Comparison of ENCODE assay signal across 8 cellular contexts in genomic region chr7:131007439-131008330, GRCh38.
DNase-seq lines count a peak whose midpoint lies in the region; ATAC-seq and TF ChIP-seq lines count a peak whose summit lies in the region.

No MANE protein-coding gene starts in this region.

- H3K9me3 Mint-ChIP-seq in activated naive CD8-positive, alpha-beta T cell treated with anti-CD3 and anti-CD28 coated beads, Interleukin-2, amount 50 U/mL, for 24 hours: peaks cover 17% of the 10 kb centered on the region
- no peaks in the 10 kb centered on the region for H3K9me3 Mint-ChIP-seq in progenitor cell of endocrine pancreas (ENCODE audit: low read depth)

- H3K27me3 Mint-ChIP-seq in activated naive CD8-positive, alpha-beta T cell treated with anti-CD3 and anti-CD28 coated beads, Interleukin-2, amount 50 U/mL, for 24 hours: no peaks in the 10 kb centered on the region
- no peaks in the 10 kb centered on the region for H3K27me3 Mint-ChIP-seq in progenitor cell of endocrine pancreas

- H3K4me1 ChIP-seq in cardiac muscle cell (ENCODE audit: low read depth): no peaks in the 10 kb centered on the region

- H3K4me3 Mint-ChIP-seq in activated naive CD8-positive, alpha-beta T cell treated with anti-CD3 and anti-CD28 coated beads, Interleukin-2, amount 50 U/mL, for 24 hours: peak overlapping the region; percentile 70
- H3K4me3 Mint-ChIP-seq in progenitor cell of endocrine pancreas (ENCODE audit: low read depth): no peak overlapping the region

- ATAC-seq in HG03571 (IDR thresholded peaks at IDR 0.05; ENCODE audit: unreplicated experiment): peak; percentile 45
- no peak for ATAC-seq in activated naive CD8-positive, alpha-beta T cell treated with anti-CD3 and anti-CD28 coated beads, Interleukin-2, amount 50 U/mL, for 24 hours

- H3K36me3 Mint-ChIP-seq in activated naive CD8-positive, alpha-beta T cell treated with anti-CD3 and anti-CD28 coated beads, Interleukin-2, amount 50 U/mL, for 24 hours (ENCODE audit: low read depth): peaks cover 22% of the 10 kb centered on the region
- no peaks in the 10 kb centered on the region for H3K36me3 Mint-ChIP-seq in progenitor cell of endocrine pancreas (ENCODE audit: insufficient read depth)

- no peak overlapping the region for H3K27ac ChIP-seq in cardiac muscle cell

- DNase-seq in ACHN (peak; percentile 91), RPMI8226 (peak; percentile 22), cardiac muscle cell (ENCODE audit: low read depth in 1 of 2, low spot score in 1 of 2) (peak; percentile 56 to 81), progenitor cell of endocrine pancreas (ENCODE audit: low spot score, unreplicated experiment) (no peak), KG1 (lab: John Stamatoyannopoulos, UW) (no peak)
- DNase-seq in activated naive CD8-positive, alpha-beta T cell treated with anti-CD3 and anti-CD28 coated beads, Interleukin-2, amount 50 U/mL, for 24 hours: peak; percentile 59

- no peak overlapping the region for H3K4me3 ChIP-seq in cardiac muscle cell

- no peaks in the 10 kb centered on the region for H3K27me3 ChIP-seq in cardiac muscle cell

- in situ Hi-C loops in ACHN (cut with HindIII; ENCODE audit: low pct_ligation_motif_present, low pct_unique_long_range_greater_than_20kb, low sequenced_read_pairs): no loop called here

- no peaks in the 10 kb centered on the region for H3K36me3 ChIP-seq in cardiac muscle cell

- TF ChIP-seq CTCF in GM12874 (IDR thresholded peaks at IDR 0.05; ENCODE audit: insufficient read depth, low read depth, low read length) (peak; percentile 45), cardiac muscle cell (IDR thresholded peaks at IDR 0.05; ENCODE audit: low read depth, low read length) (peak; percentile 69), progenitor cell of endocrine pancreas (IDR thresholded peaks at IDR 0.05; ENCODE audit: unreplicated experiment) (peak; percentile 56)

- no peaks in the 10 kb centered on the region for H3K9me3 ChIP-seq in cardiac muscle cell (ENCODE audit: low read depth)

- H3K27ac Mint-ChIP-seq in activated naive CD8-positive, alpha-beta T cell treated with anti-CD3 and anti-CD28 coated beads, Interleukin-2, amount 50 U/mL, for 24 hours: peak overlapping the region; percentile 99
- H3K27ac Mint-ChIP-seq in progenitor cell of endocrine pancreas: peak overlapping the region; percentile 63

- peaks cover 88% of the 10 kb centered on the region for H3K4me1 Mint-ChIP-seq in activated naive CD8-positive, alpha-beta T cell treated with anti-CD3 and anti-CD28 coated beads, Interleukin-2, amount 50 U/mL, for 24 hours
- peaks cover 3% of the 10 kb centered on the region for H3K4me1 Mint-ChIP-seq in progenitor cell of endocrine pancreas (ENCODE audit: low read depth)

Comparison
In these comparisons a context has a peak if more than half of its experiments do, and no peak if none do; other contexts are left out.
1. DNase-seq: peak in ACHN (single experiment), RPMI8226 (single experiment), activated naive CD8-positive, alpha-beta T cell treated with anti-CD3 and anti-CD28 coated beads, Interleukin-2, amount 50 U/mL, for 24 hours (single experiment) and cardiac muscle cell (2 of 2); none in progenitor cell of endocrine pancreas (single experiment) and KG1 (single experiment).
2. Peak in every context shown above with its lines, with median percentiles within 50 percentile points of each other: CTCF ChIP-seq.